ENCODE assay signal across 1 cellular context in genomic region chr4:183099537-183100297, GRCh38.
TF ChIP-seq lines count a peak whose summit lies in the region.

No MANE protein-coding gene starts in this region.

TF ChIP-seq in HepG2, 621 proteins besides CTCF, POLR2A, EP300 and RAD21 (continued from another document and continues in another):
- TF ChIP-seq ZBTB46 (CRISPR knock-in tag; IDR thresholded peaks at IDR 0.05; ENCODE audit: borderline replicate concordance) (no peak), KLF16 (CRISPR knock-in tag; IDR thresholded peaks at IDR 0.05) (peak in 1 of 2 experiments; percentile 37; a peak in 1 of 4 replicates), NCOA2 (CRISPR knock-in tag; IDR thresholded peaks at IDR 0.05) (no peak), ZBTB8A (CRISPR knock-in tag; IDR thresholded peaks at IDR 0.05; ENCODE audit: borderline replicate concordance, low read depth) (no peak), SP140L (CRISPR knock-in tag; IDR thresholded peaks at IDR 0.05; ENCODE audit: borderline replicate concordance) (no peak), HOXA3 (CRISPR knock-in tag; IDR thresholded peaks at IDR 0.05) (no peak), ZNF546 (CRISPR knock-in tag; conservative IDR thresholded peaks at IDR 0.05) (no peak), XRCC5 (optimal IDR thresholded peaks at IDR 0.05; ENCODE audit: low read length) (no peak), FOXP1 (IDR thresholded peaks at IDR 0.05) (no peak), FOXP1 (CRISPR knock-in tag; IDR thresholded peaks at IDR 0.05) (no peak), SUZ12 (IDR thresholded peaks at IDR 0.05; ENCODE audit: low read depth, low read length) (no peak), ZNF749 (CRISPR knock-in tag; IDR thresholded peaks at IDR 0.05; ENCODE audit: borderline replicate concordance) (no peak), SIX4 (CRISPR knock-in tag; IDR thresholded peaks at IDR 0.05) (no peak), CHD2 (IDR thresholded peaks at IDR 0.05; ENCODE audit: low read depth, low read length) (no peak), IRF9 (CRISPR knock-in tag; IDR thresholded peaks at IDR 0.05; ENCODE audit: borderline replicate concordance) (no peak), RARA (CRISPR knock-in tag; IDR thresholded peaks at IDR 0.05) (no peak), HOXD1 (CRISPR knock-in tag; IDR thresholded peaks at IDR 0.05) (no peak), ZNF350 (CRISPR knock-in tag; IDR thresholded peaks at IDR 0.05; ENCODE audit: borderline replicate concordance, low read depth) (0 out of 2 replicates have a peak, but pooled peaks have one; percentile 34), NBN (conservative IDR thresholded peaks at IDR 0.05) (no peak), SAP130 (CRISPR knock-in tag; IDR thresholded peaks at IDR 0.05; ENCODE audit: low read depth) (peak; percentile 61; the same call in 1 of the 2 replicates), GZF1 (CRISPR knock-in tag; IDR thresholded peaks at IDR 0.05) (0 out of 2 replicates have a peak, but pooled peaks have one; percentile 47), PCBP2 (optimal IDR thresholded peaks at IDR 0.05; ENCODE audit: low read depth, low read length, poor library complexity, severe bottlenecking) (no peak), ARID2 (CRISPR knock-in tag; IDR thresholded peaks at IDR 0.05; ENCODE audit: borderline replicate concordance) (no peak), ZC3H4 (CRISPR knock-in tag; IDR thresholded peaks at IDR 0.05; ENCODE audit: borderline replicate concordance) (no peak), REL (CRISPR knock-in tag; conservative IDR thresholded peaks at IDR 0.05) (no peak), MAZ (IDR thresholded peaks at IDR 0.05; ENCODE audit: borderline replicate concordance, low read depth, low read length) (no peak), MAZ (CRISPR knock-in tag; IDR thresholded peaks at IDR 0.05; ENCODE audit: low read depth) (no peak), SP5 (CRISPR knock-in tag; IDR thresholded peaks at IDR 0.05; ENCODE audit: borderline replicate concordance, low read depth) (no peak), FOXA3 (CRISPR knock-in tag; IDR thresholded peaks at IDR 0.05) (no peak), GMEB1 (CRISPR knock-in tag; IDR thresholded peaks at IDR 0.05; ENCODE audit: borderline replicate concordance) (no peak), MED1 (CRISPR knock-in tag; IDR thresholded peaks at IDR 0.05) (no peak), KMT2A (CRISPR knock-in tag; IDR thresholded peaks at IDR 0.05) (peak; percentile 50; the same call in 1 of the 2 replicates), THYN1 (CRISPR knock-in tag; IDR thresholded peaks at IDR 0.05; ENCODE audit: borderline replicate concordance, low read depth) (no peak), JUN (CRISPR knock-in tag; IDR thresholded peaks at IDR 0.05) (no peak), HHEX (CRISPR knock-in tag; IDR thresholded peaks at IDR 0.05) (no peak), WIZ (CRISPR knock-in tag; IDR thresholded peaks at IDR 0.05) (no peak), BHLHE40 (IDR thresholded peaks at IDR 0.05; ENCODE audit: low read length) (no peak), TGIF2 (CRISPR knock-in tag; IDR thresholded peaks at IDR 0.05) (no peak; the same call in 1 of the 2 replicates), ZNF256 (CRISPR knock-in tag; conservative IDR thresholded peaks at IDR 0.05) (no peak), ELF4 (CRISPR knock-in tag; IDR thresholded peaks at IDR 0.05; ENCODE audit: borderline replicate concordance) (no peak), MAF1 (CRISPR knock-in tag; IDR thresholded peaks at IDR 0.05; ENCODE audit: borderline replicate concordance) (no peak), SRY (CRISPR knock-in tag; IDR thresholded peaks at IDR 0.05) (no peak), ZNF430 (CRISPR knock-in tag; IDR thresholded peaks at IDR 0.05) (no peak), ZEB1 (IDR thresholded peaks at IDR 0.05; ENCODE audit: insufficient replicate concordance, low read depth) (no peak), EHMT2 (IDR thresholded peaks at IDR 0.05; ENCODE audit: borderline replicate concordance, low read depth, low read length) (no peak), ZFP82 (CRISPR knock-in tag; IDR thresholded peaks at IDR 0.05; ENCODE audit: borderline replicate concordance) (no peak), FOXM1 (CRISPR knock-in tag; IDR thresholded peaks at IDR 0.05) (no peak)
- TF ChIP-seq, protein P1, sequence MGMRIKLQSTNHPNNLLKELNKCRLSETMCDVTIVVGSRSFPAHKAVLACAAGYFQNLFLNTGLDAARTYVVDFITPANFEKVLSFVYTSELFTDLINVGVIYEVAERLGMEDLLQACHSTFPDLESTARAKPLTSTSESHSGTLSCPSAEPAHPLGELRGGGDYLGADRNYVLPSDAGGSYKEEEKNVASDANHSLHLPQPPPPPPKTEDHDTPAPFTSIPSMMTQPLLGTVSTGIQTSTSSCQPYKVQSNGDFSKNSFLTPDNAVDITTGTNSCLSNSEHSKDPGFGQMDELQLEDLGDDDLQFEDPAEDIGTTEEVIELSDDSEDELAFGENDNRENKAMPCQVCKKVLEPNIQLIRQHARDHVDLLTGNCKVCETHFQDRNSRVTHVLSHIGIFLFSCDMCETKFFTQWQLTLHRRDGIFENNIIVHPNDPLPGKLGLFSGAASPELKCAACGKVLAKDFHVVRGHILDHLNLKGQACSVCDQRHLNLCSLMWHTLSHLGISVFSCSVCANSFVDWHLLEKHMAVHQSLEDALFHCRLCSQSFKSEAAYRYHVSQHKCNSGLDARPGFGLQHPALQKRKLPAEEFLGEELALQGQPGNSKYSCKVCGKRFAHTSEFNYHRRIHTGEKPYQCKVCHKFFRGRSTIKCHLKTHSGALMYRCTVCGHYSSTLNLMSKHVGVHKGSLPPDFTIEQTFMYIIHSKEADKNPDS (CRISPR knock-in tag; IDR thresholded peaks at IDR 0.05) = no peak
- TF ChIP-seq, protein P2, sequence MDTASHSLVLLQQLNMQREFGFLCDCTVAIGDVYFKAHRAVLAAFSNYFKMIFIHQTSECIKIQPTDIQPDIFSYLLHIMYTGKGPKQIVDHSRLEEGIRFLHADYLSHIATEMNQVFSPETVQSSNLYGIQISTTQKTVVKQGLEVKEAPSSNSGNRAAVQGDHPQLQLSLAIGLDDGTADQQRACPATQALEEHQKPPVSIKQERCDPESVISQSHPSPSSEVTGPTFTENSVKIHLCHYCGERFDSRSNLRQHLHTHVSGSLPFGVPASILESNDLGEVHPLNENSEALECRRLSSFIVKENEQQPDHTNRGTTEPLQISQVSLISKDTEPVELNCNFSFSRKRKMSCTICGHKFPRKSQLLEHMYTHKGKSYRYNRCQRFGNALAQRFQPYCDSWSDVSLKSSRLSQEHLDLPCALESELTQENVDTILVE (CRISPR knock-in tag; IDR thresholded peaks at IDR 0.05) = no peak
- TF ChIP-seq, protein P3, sequence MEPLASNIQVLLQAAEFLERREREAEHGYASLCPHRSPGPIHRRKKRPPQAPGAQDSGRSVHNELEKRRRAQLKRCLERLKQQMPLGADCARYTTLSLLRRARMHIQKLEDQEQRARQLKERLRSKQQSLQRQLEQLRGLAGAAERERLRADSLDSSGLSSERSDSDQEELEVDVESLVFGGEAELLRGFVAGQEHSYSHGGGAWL (CRISPR knock-in tag; IDR thresholded peaks at IDR 0.05) = no peak
- TF ChIP-seq, protein P4, sequence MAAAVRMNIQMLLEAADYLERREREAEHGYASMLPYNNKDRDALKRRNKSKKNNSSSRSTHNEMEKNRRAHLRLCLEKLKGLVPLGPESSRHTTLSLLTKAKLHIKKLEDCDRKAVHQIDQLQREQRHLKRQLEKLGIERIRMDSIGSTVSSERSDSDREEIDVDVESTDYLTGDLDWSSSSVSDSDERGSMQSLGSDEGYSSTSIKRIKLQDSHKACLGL (CRISPR knock-in tag; IDR thresholded peaks at IDR 0.05) = peak; percentile 82; the same call in 1 of the 2 replicates
- TF ChIP-seq, protein P5, sequence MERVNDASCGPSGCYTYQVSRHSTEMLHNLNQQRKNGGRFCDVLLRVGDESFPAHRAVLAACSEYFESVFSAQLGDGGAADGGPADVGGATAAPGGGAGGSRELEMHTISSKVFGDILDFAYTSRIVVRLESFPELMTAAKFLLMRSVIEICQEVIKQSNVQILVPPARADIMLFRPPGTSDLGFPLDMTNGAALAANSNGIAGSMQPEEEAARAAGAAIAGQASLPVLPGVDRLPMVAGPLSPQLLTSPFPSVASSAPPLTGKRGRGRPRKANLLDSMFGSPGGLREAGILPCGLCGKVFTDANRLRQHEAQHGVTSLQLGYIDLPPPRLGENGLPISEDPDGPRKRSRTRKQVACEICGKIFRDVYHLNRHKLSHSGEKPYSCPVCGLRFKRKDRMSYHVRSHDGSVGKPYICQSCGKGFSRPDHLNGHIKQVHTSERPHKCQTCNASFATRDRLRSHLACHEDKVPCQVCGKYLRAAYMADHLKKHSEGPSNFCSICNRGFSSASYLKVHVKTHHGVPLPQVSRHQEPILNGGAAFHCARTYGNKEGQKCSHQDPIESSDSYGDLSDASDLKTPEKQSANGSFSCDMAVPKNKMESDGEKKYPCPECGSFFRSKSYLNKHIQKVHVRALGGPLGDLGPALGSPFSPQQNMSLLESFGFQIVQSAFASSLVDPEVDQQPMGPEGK (CRISPR knock-in tag; IDR thresholded peaks at IDR 0.05) = peak; percentile 27
- TF ChIP-seq, protein P6, sequence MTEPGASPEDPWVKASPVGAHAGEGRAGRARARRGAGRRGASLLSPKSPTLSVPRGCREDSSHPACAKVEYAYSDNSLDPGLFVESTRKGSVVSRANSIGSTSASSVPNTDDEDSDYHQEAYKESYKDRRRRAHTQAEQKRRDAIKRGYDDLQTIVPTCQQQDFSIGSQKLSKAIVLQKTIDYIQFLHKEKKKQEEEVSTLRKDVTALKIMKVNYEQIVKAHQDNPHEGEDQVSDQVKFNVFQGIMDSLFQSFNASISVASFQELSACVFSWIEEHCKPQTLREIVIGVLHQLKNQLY (CRISPR knock-in tag; IDR thresholded peaks at IDR 0.05) = no peak
- TF ChIP-seq, protein P7, sequence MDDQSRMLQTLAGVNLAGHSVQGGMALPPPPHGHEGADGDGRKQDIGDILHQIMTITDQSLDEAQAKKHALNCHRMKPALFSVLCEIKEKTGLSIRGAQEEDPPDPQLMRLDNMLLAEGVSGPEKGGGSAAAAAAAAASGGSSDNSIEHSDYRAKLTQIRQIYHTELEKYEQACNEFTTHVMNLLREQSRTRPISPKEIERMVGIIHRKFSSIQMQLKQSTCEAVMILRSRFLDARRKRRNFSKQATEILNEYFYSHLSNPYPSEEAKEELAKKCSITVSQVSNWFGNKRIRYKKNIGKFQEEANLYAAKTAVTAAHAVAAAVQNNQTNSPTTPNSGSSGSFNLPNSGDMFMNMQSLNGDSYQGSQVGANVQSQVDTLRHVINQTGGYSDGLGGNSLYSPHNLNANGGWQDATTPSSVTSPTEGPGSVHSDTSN (CRISPR knock-in tag; IDR thresholded peaks at IDR 0.05; ENCODE audit: borderline replicate concordance) = no peak
